Comparison of ENCODE assay signal across 22 cellular contexts in genomic region chr10:89201345-89202032, GRCh38. TPM values are rescaled to one million over a fixed set of nuclear protein-coding genes. Genes with fewer than 3 reads are reported as not detected.
DNase-seq lines count a peak whose midpoint lies in the region; ATAC-seq and TF ChIP-seq lines count a peak whose summit lies in the region.
"Had no signal": no experiment of that assay in that cellular context is flagged by ENCODE, and none has a peak within 500 bp of the region (broad histone marks: within the 10 kb centered on the region; RNA-seq: fewer than 3 reads in every experiment).

No MANE protein-coding gene starts in this region.

- peaks cover 2% of the 10 kb centered on the region for H3K4me1 ChIP-seq in upper lobe of right lung

- DNase-seq in DMS53 (lab: John Stamatoyannopoulos, UW), result peak; percentile 10
- no peak for DNase-seq in DMS53 treated with DMSO at 0.1 percent for 48 hours (lab: John Stamatoyannopoulos, UW; ENCODE audit: unreplicated experiment)
- peak; percentile 48 for DNase-seq in epithelial cell of esophagus (ENCODE audit: low read depth)
- DNase-seq in iris pigment epithelial cell (ENCODE audit: low read depth), result peak; percentile 26
- DNase-seq in upper lobe of right lung, result no peak
- DNase-seq in Ammon's horn (ENCODE audit: low spot score), result no peak
- DNase-seq in COLO668 (lab: John Stamatoyannopoulos, UW; ENCODE audit: unreplicated experiment), result no peak
- DNase-seq: C1 segment of cervical spinal cord, COR-L47, GDM1, GM23248, MV-4-11, NCI-H1417 treated with DMSO at 0.1 percent for 48 hours, NCI-H2029, NCI-H2171 treated with DMSO at 0.1 percent for 48 hours, NCI-H510A, NCI-H82 had no signal

- no peaks in the 10 kb centered on the region for H3K9me3 ChIP-seq in upper lobe of right lung

- TF ChIP-seq CTCF in epithelial cell of esophagus (IDR thresholded peaks at IDR 0.05; ENCODE audit: insufficient read depth, low read depth, low read length, missing control alignments), result no peak
- TF ChIP-seq CTCF in upper lobe of right lung (IDR thresholded peaks at IDR 0.05), result no peak

- no peaks in the 10 kb centered on the region for H3K36me3 ChIP-seq in upper lobe of right lung

- H3K27me3 ChIP-seq in upper lobe of right lung, result no peaks in the 10 kb centered on the region

- intact Hi-C loops in upper lobe of right lung (cut with DNase I), result no loop called here

- ATAC-seq in upper lobe of right lung, result peak; percentile 43
- ATAC-seq in GM21390 (IDR thresholded peaks at IDR 0.05; ENCODE audit: unreplicated experiment), result no peak
- ATAC-seq: Panc1, Right ventricle myocardium inferior had no signal

- no peak overlapping the region for H3K27ac ChIP-seq in upper lobe of right lung
- H3K27ac ChIP-seq: 22Rv1, GM23248, SK-N-MC had no signal

- no peak overlapping the region for H3K4me3 ChIP-seq in epithelial cell of esophagus (ENCODE audit: low read length)
- no peak overlapping the region for H3K4me3 ChIP-seq in upper lobe of right lung
- H3K4me3 ChIP-seq: GM23248, SK-N-MC had no signal

RNA-seq across cellular contexts. Expression of gene CH25H, which starts 5.6 kb away (rescaled TPM):
- total RNA-seq in upper lobe of right lung, result 7.8 TPM

RNA-seq across cellular contexts. Expression of gene LIPA, which starts 50.1 kb away (rescaled TPM):
- total RNA-seq in upper lobe of right lung, result 194 TPM

Comparison
In these comparisons a context has a peak if more than half of its experiments do, and no peak if none do; other contexts are left out.
1. DNase-seq: peak in DMS53 (single experiment), epithelial cell of esophagus (single experiment) and iris pigment epithelial cell (single experiment); none in DMS53 treated with DMSO at 0.1 percent for 48 hours (single experiment), upper lobe of right lung (single experiment), Ammon's horn (single experiment) and COLO668 (single experiment).